ENCODE assay signal across 8 cellular contexts in the genomic region with DNA sequence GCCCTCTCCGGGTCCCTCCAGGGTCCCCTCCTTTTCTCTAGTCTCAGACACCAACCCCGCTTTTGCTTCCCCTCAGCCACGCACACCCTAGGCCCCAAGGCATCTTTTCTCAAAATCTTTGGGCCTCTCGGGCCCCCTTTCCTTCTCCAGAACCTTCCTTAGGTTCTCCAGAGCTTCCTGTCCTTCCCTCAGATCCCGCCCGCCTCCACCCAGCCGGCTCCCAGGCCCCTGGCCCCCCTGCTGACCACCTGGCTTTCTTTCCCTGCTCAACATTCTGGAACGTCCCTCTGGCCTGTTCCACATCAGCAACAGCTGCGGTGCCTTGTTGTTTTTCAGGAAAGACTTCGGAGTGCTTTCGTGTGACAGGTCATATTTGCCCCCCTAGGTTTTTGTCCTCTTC. TPM values are rescaled to one million over a fixed set of nuclear protein-coding genes. Genes with fewer than 3 reads are reported as not detected.
DNase-seq lines count a peak whose midpoint lies in the region; ATAC-seq and TF ChIP-seq lines count a peak whose summit lies in the region.

No MANE protein-coding gene starts in this region.

- H3K36me3 ChIP-seq in BE2C (no peaks in the 10 kb centered on the region), Loucy (ENCODE audit: insufficient read depth, low read length) (peaks cover 3% of the 10 kb centered on the region; the same call in 1 of the 2 replicates)
- no peaks in the 10 kb centered on the region for H3K36me3 ChIP-seq in effector memory CD4-positive, alpha-beta T cell (ENCODE audit: control insufficient read depth, insufficient read depth, low read length)

- intact Hi-C loops in natural killer cell (cut with micrococcal nuclease) = no loop called here

- H3K27me3 ChIP-seq in BE2C (no peaks in the 10 kb centered on the region), Loucy (ENCODE audit: insufficient read depth, low read length, poor library complexity, severe bottlenecking) (no peaks in the 10 kb centered on the region)
- no peaks in the 10 kb centered on the region for H3K27me3 ChIP-seq in effector memory CD4-positive, alpha-beta T cell (replicated peaks; ENCODE audit: control insufficient read depth, insufficient read depth, low read length, poor library complexity, severe bottlenecking)

- no peak for ATAC-seq in natural killer cell

- no peaks in the 10 kb centered on the region for H3K9me3 ChIP-seq in BE2C
- H3K9me3 ChIP-seq in Loucy (ENCODE audit: insufficient read depth, low read depth, low read length) = no peaks in the 10 kb centered on the region
- H3K9me3 ChIP-seq in effector memory CD4-positive, alpha-beta T cell (ENCODE audit: control insufficient read depth, low read length) = no peaks in the 10 kb centered on the region

- peak overlapping the region; percentile 67 for H3K9ac ChIP-seq in Loucy (ENCODE audit: low read depth, low read length, poor library complexity, severe bottlenecking)

- H3K4me1 Mint-ChIP-seq in natural killer cell = peaks cover 54 to 62% of the 10 kb centered on the region in 2 donors

- peaks cover 9% of the 10 kb centered on the region for H3F3A ChIP-seq in Loucy (ENCODE audit: low read depth)

- peak overlapping the region; percentile 79 for H3K27ac ChIP-seq in effector memory CD4-positive, alpha-beta T cell (ENCODE audit: insufficient read depth, low read length, poor library complexity, severe bottlenecking)

- H3K4me3 Mint-ChIP-seq in natural killer cell = peak overlapping the region; percentile 93

- no peaks in the 10 kb centered on the region for H3K27me3 Mint-ChIP-seq in natural killer cell (ENCODE audit: low read depth in 2 of 2)

- H3K27ac Mint-ChIP-seq in natural killer cell = peak overlapping the region; percentile 99 to 100

- peak overlapping the region; percentile 51 for H3K4me3 ChIP-seq in BE2C (ENCODE audit: low read depth, low read length)
- peak overlapping the region; percentile 76 for H3K4me3 ChIP-seq in Loucy (ENCODE audit: low read length, poor library complexity, severe bottlenecking)
- peak overlapping the region; percentile 77 for H3K4me3 ChIP-seq in effector memory CD4-positive, alpha-beta T cell (ENCODE audit: insufficient read depth, low read depth, low read length, poor library complexity, severe bottlenecking)

- peaks cover 26% of the 10 kb centered on the region for H4K20me1 ChIP-seq in Loucy (ENCODE audit: insufficient read depth, low read length, poor library complexity, severe bottlenecking)

- no peaks in the 10 kb centered on the region for H3K9me3 Mint-ChIP-seq in natural killer cell

- peak overlapping the region; percentile 78 for H3K4me2 ChIP-seq in Loucy (ENCODE audit: low read depth, low read length, poor library complexity, severe bottlenecking)

- H3K9me2 ChIP-seq in Loucy (replicated peaks; ENCODE audit: low read depth, low read length) = no peaks in the 10 kb centered on the region

- H3K4me1 ChIP-seq in BE2C (no peaks in the 10 kb centered on the region), Loucy (ENCODE audit: insufficient read depth, low read length, poor library complexity, severe bottlenecking) (peaks cover 54% of the 10 kb centered on the region)
- H3K4me1 ChIP-seq in effector memory CD4-positive, alpha-beta T cell (ENCODE audit: control insufficient read depth, insufficient read depth, low read length, poor library complexity, severe bottlenecking) = peaks cover 51% of the 10 kb centered on the region

- H3K79me2 ChIP-seq in Loucy (ENCODE audit: insufficient read depth, low read length) = peaks cover 56% of the 10 kb centered on the region

- no peak overlapping the region for H2AFZ ChIP-seq in Loucy (ENCODE audit: low read length)

- H3K36me3 Mint-ChIP-seq in natural killer cell = no peaks in the 10 kb centered on the region

- DNase-seq in BE2C = no peak
- no peak for DNase-seq in effector memory CD4-positive, alpha-beta T cell
- DNase-seq in natural killer cell = no peak
- DNase-seq in GDM1 (lab: John Stamatoyannopoulos, UW) = no peak
- no peak for DNase-seq in hippocampal formation (lab: John Stamatoyannopoulos, UW)
- DNase-seq in Kasumi-1 (lab: John Stamatoyannopoulos, UW) = no peak
- no peak for DNase-seq in kidney tubule cell (ENCODE audit: low spot score)

- TF ChIP-seq CTCF in BE2C (IDR thresholded peaks at IDR 0.05; ENCODE audit: low read depth, low read length) = no peak
- no peak for TF ChIP-seq CTCF in Loucy (conservative IDR thresholded peaks at IDR 0.05; ENCODE audit: low read length)
- TF ChIP-seq CTCF in natural killer cell (IDR thresholded peaks at IDR 0.05) = no peak

RNA-seq across cellular contexts. Expression of a gene that starts 1.2 kb away (rescaled TPM):
- 17.7 TPM for polyA plus RNA-seq in BE2C (2012; ENCODE audit: insufficient read depth, insufficient read length, low read depth)
- 10 to 100 TPM; 70.0 to 74.6 (median 72.3) TPM for total RNA-seq in natural killer cell

RNA-seq across cellular contexts. Expression of a gene that starts 35.3 kb away (rescaled TPM):
- polyA plus RNA-seq in BE2C (2012; ENCODE audit: insufficient read depth, insufficient read length, low read depth) = not detected
- total RNA-seq in natural killer cell = 1 to 10 TPM in 1 of 3 donors, under 1 TPM in 1, not detected in 1; 0.66 to 1.3 TPM

RNA-seq across cellular contexts. Expression of a gene that starts 39.9 kb away (rescaled TPM):
- 1.1 TPM for polyA plus RNA-seq in BE2C (2012; ENCODE audit: insufficient read depth, insufficient read length, low read depth)
- 10 to 100 TPM; 23.1 to 35.2 (median 30.3) TPM for total RNA-seq in natural killer cell
